Comparison of ENCODE assay signal across 13 cellular contexts in genomic region chr17:4605826-4606225, GRCh38. TPM values are rescaled to one million over a fixed set of nuclear protein-coding genes. Genes with fewer than 3 reads are reported as not detected.
DNase-seq lines count a peak whose midpoint lies in the region; ATAC-seq and TF ChIP-seq lines count a peak whose summit lies in the region.
"Had no signal": no experiment of that assay in that cellular context is flagged by ENCODE, and none has a peak within 500 bp of the region (broad histone marks: within the 10 kb centered on the region; RNA-seq: fewer than 3 reads in every experiment).

No MANE protein-coding gene starts in this region.

- H2BK5ac ChIP-seq in neuronal stem cell (ENCODE audit: low read length): no peak overlapping the region

- H2BK15ac ChIP-seq in neuronal stem cell (ENCODE audit: low read length): no peak overlapping the region

- H2AK5ac ChIP-seq in neuronal stem cell (ENCODE audit: low read depth, low read length): no peak overlapping the region

- WGBS in neuronal stem cell (ENCODE audit: extremely low coverage in 2 of 2, insufficient read length in 2 of 2, insufficient replicate concordance in 1 of 2), 2 donors: no CpG with 5 or more reads among the region's 12 CpGs

- peak; percentile 38 for DNase-seq in CD1c-positive myeloid dendritic cell (ENCODE audit: extremely low spot score)
- peak in 1 of 3 donors; percentile 59 for DNase-seq in Peyer's patch
- DNase-seq in foreskin melanocyte: peak; percentile 59
- no peak for DNase-seq in neuronal stem cell (ENCODE audit: low spot score)
- no peak for DNase-seq in NCI-H2081 (lab: John Stamatoyannopoulos, UW)
- DNase-seq in NCI-H1417 (lab: John Stamatoyannopoulos, UW): no peak
- DNase-seq: activated CD4-positive, alpha-beta memory T cell treated with anti-CD3 and anti-CD28 coated beads for 36 hours; natural killer cell; NCI-H748 treated with DMSO at 0.1 percent for 48 hours; stimulated activated naive CD8-positive, alpha-beta T cell treated with anti-CD3 and anti-CD28 coated beads, Interleukin-15, Interleukin-2, amounts not matched to agents 100 U/mL and 50 U/mL, for 24 hours had no signal

- no peak overlapping the region for H4K8ac ChIP-seq in neuronal stem cell (ENCODE audit: low read depth, low read length)

- peak overlapping the region; percentile 5 for H3K9ac ChIP-seq in neuronal stem cell (ENCODE audit: low read depth, low read length, poor library complexity)

- TF ChIP-seq CTCF in Peyer's patch (IDR thresholded peaks at IDR 0.05): no peak

- H2BK12ac ChIP-seq in neuronal stem cell (ENCODE audit: low read length): no peak overlapping the region

- no peak overlapping the region for H2BK120ac ChIP-seq in neuronal stem cell (ENCODE audit: low read depth, low read length)

- H4K91ac ChIP-seq in neuronal stem cell (ENCODE audit: low read depth, low read length, poor library complexity): no peak overlapping the region

- ATAC-seq in GM21717 (IDR thresholded peaks at IDR 0.05; ENCODE audit: unreplicated experiment): no peak
- no peak for ATAC-seq in HG02678 (IDR thresholded peaks at IDR 0.05; ENCODE audit: unreplicated experiment)
- ATAC-seq: natural killer cell; stimulated activated naive CD8-positive, alpha-beta T cell treated with anti-CD3 and anti-CD28 coated beads, Interleukin-15, Interleukin-2, amounts not matched to agents 100 U/mL and 50 U/mL, for 24 hours had no signal

- no peak for TF ChIP-seq POLR2A in Peyer's patch (IDR thresholded peaks at IDR 0.05)

- H3K27ac ChIP-seq in Peyer's patch (peak overlapping the region in 3 of 4 donors; percentile 7 to 50 (median 25)), neuronal stem cell (replicated peaks; ENCODE audit: low read length) (no peak overlapping the region)

- no peak overlapping the region for H3K23ac ChIP-seq in neuronal stem cell (ENCODE audit: low read depth, low read length, poor library complexity)

- no peak overlapping the region for H3K4ac ChIP-seq in neuronal stem cell (ENCODE audit: low read length)

- H3K9me3 ChIP-seq in Peyer's patch (no peaks in the 10 kb centered on the region), neuronal stem cell (replicated peaks in 1 of 2; ENCODE audit: control insufficient read depth in 2 of 2, insufficient read depth in 1 of 2, low read depth in 1 of 2, low read length in 2 of 2) (no peaks in the 10 kb centered on the region)

- H3K4me2 ChIP-seq in neuronal stem cell (ENCODE audit: insufficient read depth, low read length, poor library complexity, severe bottlenecking): no peak overlapping the region

- H3K4me3 ChIP-seq in Peyer's patch (no peak overlapping the region), neuronal stem cell (ENCODE audit: low read length in 2 of 2) (no peak overlapping the region)

- no peaks in the 10 kb centered on the region for H3K36me3 ChIP-seq in Peyer's patch
- H3K36me3 ChIP-seq in neuronal stem cell (replicated peaks in 1 of 2; ENCODE audit: control insufficient read depth in 2 of 2, insufficient read depth in 2 of 2, low read length in 2 of 2): peaks cover 0 to 1% of the 10 kb centered on the region in 2 donors

- H3K18ac ChIP-seq in neuronal stem cell (ENCODE audit: low read length): no peak overlapping the region

- H3K79me1 ChIP-seq in neuronal stem cell (ENCODE audit: low read depth, low read length): no peaks in the 10 kb centered on the region

- H3K14ac ChIP-seq in neuronal stem cell (ENCODE audit: low read length): no peak overlapping the region

- H3K4me1 ChIP-seq in Peyer's patch (peaks cover 0 to 12% (median 0%) of the 10 kb centered on the region in 4 donors), neuronal stem cell (ENCODE audit: control insufficient read depth in 2 of 2, insufficient read depth in 1 of 2, low read depth in 1 of 2, low read length in 2 of 2) (peaks cover 10 to 11% of the 10 kb centered on the region in 2 donors)

- no peak overlapping the region for H2AFZ ChIP-seq in neuronal stem cell (ENCODE audit: low read length)

- H3K27me3 ChIP-seq in Peyer's patch: no peaks in the 10 kb centered on the region
- peaks cover 0 to 32% (median 0%) of the 10 kb centered on the region in 3 experiments for H3K27me3 ChIP-seq in neuronal stem cell (ENCODE audit: control insufficient read depth in 3 of 3, insufficient read depth in 3 of 3, low read depth in 1 of 3, low read length in 3 of 3)

RNA-seq across cellular contexts. Expression of gene SMTNL2, which starts 21.5 kb away (rescaled TPM):
- total RNA-seq in Peyer's patch: 1 to 10 TPM in 1 of 4 donors, not detected in 3; 1.2 TPM
- 8.7 TPM for polyA plus RNA-seq in neuronal stem cell (2013, experiment 1 of 2)
- polyA plus RNA-seq in neuronal stem cell (2013, experiment 2 of 2): 9.0 TPM
- total RNA-seq: activated CD4-positive, alpha-beta memory T cell treated with anti-CD3 and anti-CD28 coated beads for 36 hours; MCF 10A; natural killer cell had no signal

RNA-seq across cellular contexts. Expression of gene ALOX15, which starts 35.7 kb away (rescaled TPM):
- not detected for total RNA-seq in Peyer's patch
- polyA plus RNA-seq in neuronal stem cell (2013, experiment 1 of 2): 0.21 TPM
- 0.15 TPM for polyA plus RNA-seq in neuronal stem cell (2013, experiment 2 of 2)
- total RNA-seq: activated CD4-positive, alpha-beta memory T cell treated with anti-CD3 and anti-CD28 coated beads for 36 hours; MCF 10A; natural killer cell had no signal

RNA-seq across cellular contexts. Expression of gene GGT6, which starts 45.4 kb away (rescaled TPM):
- 100 to 1,000 TPM in 2 of 4 donors, 10 to 100 TPM in 2; 26.4 to 199 (median 119) TPM for total RNA-seq in Peyer's patch
- polyA plus RNA-seq in neuronal stem cell (2013, experiment 1 of 2): not detected
- polyA plus RNA-seq in neuronal stem cell (2013, experiment 2 of 2): not detected
- total RNA-seq: activated CD4-positive, alpha-beta memory T cell treated with anti-CD3 and anti-CD28 coated beads for 36 hours; MCF 10A; natural killer cell had no signal

RNA-seq across cellular contexts. Expression of gene MYBBP1A, which starts 50.6 kb away (rescaled TPM):
- 100 to 1,000 TPM in 2 of 4 donors, 10 to 100 TPM in 2; 27.1 to 244 (median 91.2) TPM for total RNA-seq in Peyer's patch
- polyA plus RNA-seq in neuronal stem cell (2013, experiment 1 of 2): 15.0 TPM
- 14.9 TPM for polyA plus RNA-seq in neuronal stem cell (2013, experiment 2 of 2)

Comparison
In these comparisons a context has a peak if more than half of its experiments do, and no peak if none do; other contexts are left out.
1. DNase-seq: peak in CD1c-positive myeloid dendritic cell (single experiment) and foreskin melanocyte (single experiment); none in neuronal stem cell (single experiment), NCI-H2081 (0 of 2) and NCI-H1417 (0 of 3).